ENCODE assay signal across 1 cellular context in genomic region chr5:160262151-160262550, GRCh38.
TF ChIP-seq lines count a peak whose summit lies in the region.

No MANE protein-coding gene starts in this region.

TF ChIP-seq in WTC11, 78 proteins besides CTCF, POLR2A, EP300 and RAD21 (continued from another document):
- TF ChIP-seq MAX (CRISPR knock-in tag; IDR thresholded peaks at IDR 0.05), result no peak
- TF ChIP-seq AR (CRISPR knock-in tag; IDR thresholded peaks at IDR 0.05), result no peak
TF ChIP-seq in WTC11: peak in this region for 0.
